ENCODE assay signal across 8 cellular contexts in the genomic region with DNA sequence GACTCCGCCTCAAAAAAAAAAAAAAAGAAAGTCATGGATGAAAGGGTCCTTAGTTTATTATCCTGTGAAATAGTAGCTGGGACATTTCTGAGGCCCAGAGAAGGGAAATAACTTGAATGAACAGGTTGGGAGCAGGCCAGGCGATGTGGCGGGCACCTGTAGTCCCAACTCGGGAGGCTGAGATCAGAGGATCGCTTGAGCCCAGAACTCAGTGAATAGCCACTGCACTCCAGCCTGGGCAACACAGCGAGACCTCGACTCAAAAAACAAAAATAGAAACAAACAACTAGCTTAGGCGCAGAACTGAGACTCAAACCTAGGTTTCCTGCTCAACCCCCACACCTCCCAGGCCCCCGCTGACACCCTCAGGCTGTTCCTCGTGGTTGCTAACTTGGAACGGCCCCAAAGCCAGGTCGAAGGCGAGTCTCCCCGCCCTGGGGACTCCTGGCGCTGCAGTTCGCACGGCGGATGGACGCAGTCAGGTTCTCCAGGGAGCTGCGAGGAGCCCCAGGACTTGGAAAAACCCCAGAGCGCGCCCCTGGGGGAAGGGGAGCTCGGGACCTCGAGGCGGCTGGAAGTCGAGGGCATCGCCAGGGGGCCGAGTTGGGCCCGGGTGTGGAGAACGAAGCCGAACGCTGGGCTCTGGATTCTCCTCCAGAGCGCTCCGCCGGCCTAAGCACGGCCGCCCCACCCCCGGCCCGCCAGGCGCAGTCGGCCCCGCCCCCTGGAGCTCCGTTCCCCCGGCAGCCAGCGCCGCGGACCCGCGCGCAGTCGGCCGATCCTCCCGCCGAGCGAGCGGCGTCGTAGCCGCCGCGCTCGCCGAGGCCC. TPM values are rescaled to one million over a fixed set of nuclear protein-coding genes. Genes with fewer than 3 reads are reported as not detected.
DNase-seq lines count a peak whose midpoint lies in the region; ATAC-seq, FAIRE-seq and TF ChIP-seq lines count a peak whose summit lies in the region.

A gene with protein sequence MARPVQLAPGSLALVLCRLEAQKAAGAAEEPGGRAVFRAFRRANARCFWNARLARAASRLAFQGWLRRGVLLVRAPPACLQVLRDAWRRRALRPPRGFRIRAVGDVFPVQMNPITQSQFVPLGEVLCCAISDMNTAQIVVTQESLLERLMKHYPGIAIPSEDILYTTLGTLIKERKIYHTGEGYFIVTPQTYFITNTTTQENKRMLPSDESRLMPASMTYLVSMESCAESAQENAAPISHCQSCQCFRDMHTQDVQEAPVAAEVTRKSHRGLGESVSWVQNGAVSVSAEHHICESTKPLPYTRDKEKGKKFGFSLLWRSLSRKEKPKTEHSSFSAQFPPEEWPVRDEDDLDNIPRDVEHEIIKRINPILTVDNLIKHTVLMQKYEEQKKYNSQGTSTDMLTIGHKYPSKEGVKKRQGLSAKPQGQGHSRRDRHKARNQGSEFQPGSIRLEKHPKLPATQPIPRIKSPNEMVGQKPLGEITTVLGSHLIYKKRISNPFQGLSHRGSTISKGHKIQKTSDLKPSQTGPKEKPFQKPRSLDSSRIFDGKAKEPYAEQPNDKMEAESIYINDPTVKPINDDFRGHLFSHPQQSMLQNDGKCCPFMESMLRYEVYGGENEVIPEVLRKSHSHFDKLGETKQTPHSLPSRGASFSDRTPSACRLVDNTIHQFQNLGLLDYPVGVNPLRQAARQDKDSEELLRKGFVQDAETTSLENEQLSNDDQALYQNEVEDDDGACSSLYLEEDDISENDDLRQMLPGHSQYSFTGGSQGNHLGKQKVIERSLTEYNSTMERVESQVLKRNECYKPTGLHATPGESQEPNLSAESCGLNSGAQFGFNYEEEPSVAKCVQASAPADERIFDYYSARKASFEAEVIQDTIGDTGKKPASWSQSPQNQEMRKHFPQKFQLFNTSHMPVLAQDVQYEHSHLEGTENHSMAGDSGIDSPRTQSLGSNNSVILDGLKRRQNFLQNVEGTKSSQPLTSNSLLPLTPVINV (plus strand): TSS at position 768 of the 828 bp plus-strand sequence. CDS start 93 bp downstream, outside the sequence.

- H2BK5ac ChIP-seq in H1 (ENCODE audit: low read depth, low read length), result no peak within 1 kb of the TSS

- H2BK120ac ChIP-seq in H1 (replicated peaks; ENCODE audit: low read depth, low read length), result peak within 1 kb of the TSS; percentile 33

- H2BK12ac ChIP-seq in H1 (ENCODE audit: low read depth, low read length), result no peak within 1 kb of the TSS

- POLR2A ChIA-PET in H1 (lab: Charles Lee; ENCODE audit: partially characterized antibody), result interaction anchor here (0.6 to 1.6 kb wide), 18 partner anchors 9 to 989 kb away, joined by 3 to 7 read pairs (median 3); a partner anchor contains a TSS

- 0 out of 3 replicates have a peak, but pooled peaks of 1 of the 2 experiments have one; percentile 15 for TF ChIP-seq POLR2A in H1 (IDR thresholded peaks at IDR 0.05; ENCODE audit: control extremely low read depth in 1 of 2, low read depth in 2 of 2, low read length in 2 of 2)

- peak within 1 kb of the TSS; percentile 60 for H3K18ac ChIP-seq in H1 (ENCODE audit: extremely low read depth, low read length)

- peaks cover 4% of the 10 kb centered on the region; the same call in 1 of the 2 replicates for H3K23me2 ChIP-seq in H1 (ENCODE audit: low read depth, low read length)

- H2AFZ ChIP-seq in H1 (ENCODE audit: low read length), result peak within 1 kb of the TSS; percentile 95

- CTCF ChIA-PET in H1 (lab: Charles Lee; ENCODE audit: partially characterized antibody), result interaction anchor here (0.7 to 1.9 kb wide), 7 partner anchors 9 to 68 kb away, joined by 3 to 5 read pairs (median 4); no protein-coding TSS in a partner anchor

- peak within 1 kb of the TSS; percentile 54 for H4K91ac ChIP-seq in H1 (replicated peaks; ENCODE audit: insufficient read length, low read length)

- H3K27ac ChIP-seq in H1 (ENCODE audit: low read depth, low read length), result no peak within 1 kb of the TSS

- DNase-seq in NCI-H1436 (lab: John Stamatoyannopoulos, UW), result peak; percentile 63
- no peak for DNase-seq in NCI-H1436 treated with DMSO at 0.1 percent for 48 hours (lab: John Stamatoyannopoulos, UW)
- peak; percentile 44 for DNase-seq in NCI-H748 treated with DMSO at 0.1 percent for 48 hours (lab: John Stamatoyannopoulos, UW)
- DNase-seq in activated CD8-positive, alpha-beta memory T cell treated with anti-CD3 and anti-CD28 coated beads for 48 hours (ENCODE audit: low read depth in 2 of 3, low spot score in 2 of 3), result peak; percentile 26 to 35 (median 33)
- DNase-seq in H1 (ENCODE audit: low read depth in 1 of 2, low spot score in 2 of 2), result peak; percentile 13 to 77
- peak; percentile 37 for DNase-seq in mucosa of gallbladder (ENCODE audit: low spot score)
- DNase-seq in stimulated activated CD8-positive, alpha-beta memory T cell treated with anti-CD3 and anti-CD28 coated beads, Interleukin-7, amount 100 ng/mL, for 24 hours (ENCODE audit: low read depth), result peak; percentile 14

- no peak within 1 kb of the TSS for H3K4ac ChIP-seq in H1 (replicated peaks; ENCODE audit: insufficient read length, low read depth, low read length)

- peak; percentile 58 for ATAC-seq in HG03045 (IDR thresholded peaks at IDR 0.05; ENCODE audit: unreplicated experiment)

- H3K79me2 ChIP-seq in H1 (ENCODE audit: control insufficient read depth in 1 of 2, insufficient read depth in 2 of 2, low read length in 2 of 2), result no peaks in the 10 kb centered on the region

- FAIRE-seq in H1 (lab: Jason Lieb, UNC), result no peak

- TF ChIP-seq CTCF in H1 (IDR thresholded peaks at IDR 0.05; ENCODE audit: control extremely low read depth in 1 of 3, insufficient read depth in 1 of 3, low read depth in 1 of 3, low read length in 3 of 3), result 0 out of 4 replicates have a peak, but pooled peaks of 1 of the 3 experiments have one; percentile 4

- 0 out of 4 replicates have a peak, but pooled peaks of 1 of the 2 experiments have one; percentile 1 for TF ChIP-seq RAD21 in H1 (IDR thresholded peaks at IDR 0.05 in 1 of 2, conservative IDR thresholded peaks at IDR 0.05 in 1 of 2; ENCODE audit: low read depth in 2 of 2, low read length in 2 of 2)

- no peak within 1 kb of the TSS for H2AK5ac ChIP-seq in H1 (ENCODE audit: low read depth, low read length)

- peaks cover 0 to 13% (median 12%) of the 10 kb centered on the region in 4 experiments; a peak in 5 of 7 replicates for H3K27me3 ChIP-seq in H1 (replicated peaks in 1 of 4; ENCODE audit: control insufficient read depth in 3 of 4, extremely low read depth in 1 of 4, insufficient read depth in 3 of 4, low read length in 3 of 4)

- H3K36me3 ChIP-seq in H1 (ENCODE audit: control insufficient read depth in 2 of 4, insufficient read depth in 4 of 4, low read length in 3 of 4), result no peaks in the 10 kb centered on the region

- H3K4me2 ChIP-seq in H1 (ENCODE audit: insufficient read depth in 1 of 2, low read depth in 2 of 2, low read length in 2 of 2), result peak within 1 kb of the TSS; percentile 90 to 98

- no peak within 1 kb of the TSS for H2BK15ac ChIP-seq in H1 (ENCODE audit: low read length)

- H4K20me1 ChIP-seq in H1 (replicated peaks in 1 of 2; ENCODE audit: control insufficient read depth in 1 of 2, insufficient read depth in 2 of 2, low read length in 2 of 2), result no peaks in the 10 kb centered on the region

- H4K8ac ChIP-seq in H1 (ENCODE audit: extremely low read depth, insufficient read depth, low read length), result peak within 1 kb of the TSS; percentile 86; the same call in 1 of the 2 replicates

- no peak within 1 kb of the TSS for H3K14ac ChIP-seq in H1 (ENCODE audit: insufficient read length)

- WGBS in H1 (ENCODE audit: extremely low coverage in 1 of 2, insufficient coverage in 1 of 2, insufficient read length in 1 of 2, insufficient replicate concordance in 2 of 2, low coverage in 1 of 2, low lambda C conversion rate in 2 of 2, missing lambda C conversion rate in 1 of 2), 2 experiments, result 13% methylated on average over 49 of the region's 63 CpGs; no CpG with 5 or more reads in 1 of the 2 experiments

- peak within 1 kb of the TSS; percentile 77 for H4K5ac ChIP-seq in H1 (ENCODE audit: insufficient read length, low read depth, low read length)

- TF ChIP-seq EP300 in H1 (IDR thresholded peaks at IDR 0.05; ENCODE audit: borderline replicate concordance in 1 of 2, low read depth in 2 of 2, low read length in 2 of 2), result no peak

- H3K4me1 ChIP-seq in H1 (replicated peaks in 1 of 4; ENCODE audit: control insufficient read depth in 3 of 4, insufficient read depth in 4 of 4, low read length in 3 of 4), result peaks cover 0 to 2% (median 0%) of the 10 kb centered on the region in 4 experiments; a peak in 1 of 7 replicates

- H2BK20ac ChIP-seq in H1 (ENCODE audit: low read length), result no peak within 1 kb of the TSS

- peak within 1 kb of the TSS; percentile 65 to 92 (median 72) for H3K4me3 ChIP-seq in H1 (ENCODE audit: extremely low read depth in 1 of 4, insufficient read depth in 2 of 4, low read depth in 3 of 4, low read length in 4 of 4)

- H3K9ac ChIP-seq in H1 (replicated peaks in 1 of 4; ENCODE audit: extremely low read depth in 1 of 4, low read depth in 3 of 4, low read length in 3 of 4), result peak within 1 kb of the TSS in 3 of 4 experiments; percentile 12 to 72 (median 60); a peak in 6 of 7 replicates

- no peak within 1 kb of the TSS for H3K23ac ChIP-seq in H1 (ENCODE audit: insufficient read length)

- no peaks in the 10 kb centered on the region for H3K9me3 ChIP-seq in H1 (ENCODE audit: insufficient read depth in 2 of 2, low read depth in 1 of 2, low read length in 1 of 2)

- peak within 1 kb of the TSS; percentile 46 for H3K56ac ChIP-seq in H1 (replicated peaks; ENCODE audit: insufficient read length, low read depth, low read length)

- H3K79me1 ChIP-seq in H1 (ENCODE audit: low read depth, low read length), result no peaks in the 10 kb centered on the region

TF ChIP-seq in H1, 55 proteins besides CTCF, POLR2A, EP300 and RAD21 (continues in another document):
- TF ChIP-seq, protein P1, sequence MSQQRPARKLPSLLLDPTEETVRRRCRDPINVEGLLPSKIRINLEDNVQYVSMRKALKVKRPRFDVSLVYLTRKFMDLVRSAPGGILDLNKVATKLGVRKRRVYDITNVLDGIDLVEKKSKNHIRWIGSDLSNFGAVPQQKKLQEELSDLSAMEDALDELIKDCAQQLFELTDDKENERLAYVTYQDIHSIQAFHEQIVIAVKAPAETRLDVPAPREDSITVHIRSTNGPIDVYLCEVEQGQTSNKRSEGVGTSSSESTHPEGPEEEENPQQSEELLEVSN (IDR thresholded peaks at IDR 0.05), result peak; percentile 60
- TF ChIP-seq PHF8 (conservative IDR thresholded peaks at IDR 0.05; ENCODE audit: low read depth, low read length) (0 out of 2 replicates have a peak, but pooled peaks have one; percentile 42), MAFK (IDR thresholded peaks at IDR 0.05; ENCODE audit: low read depth, low read length) (no peak)

RNA-seq across cellular contexts. Expression of the gene that starts here (rescaled TPM):
- total RNA-seq in H1 (2021; fragmentation: NEBNext Ultra II Directional; extraction: Animal tissue kit (Norgen Biotek cat#: 25700)), result 2.5 and 2.6 TPM in 2 replicates
- polyA plus RNA-seq in H1 (2011; rRNA removed), result 0.47 and 0.92 TPM in 2 replicates
- polyA plus RNA-seq in H1 (2011; cell fraction: cytosol; rRNA removed), result 1.1 TPM
- 0.70 TPM for polyA plus RNA-seq in H1 (2011; cell fraction: nucleus; rRNA removed)
- polyA plus RNA-seq in H1 (2012, experiment 1 of 2), result 1.5 to 2.3 TPM (median 1.8 TPM) in 4 replicates
- polyA plus RNA-seq in H1 (2012, experiment 2 of 2), result 0.13 TPM
- polyA plus RNA-seq in H1 (2013, experiment 1 of 2), result 0.83 TPM
- polyA plus RNA-seq in H1 (2013, experiment 2 of 2), result 1.1 TPM
- 2.4 and 3.6 TPM in 2 replicates for polyA minus RNA-seq in H1 (2011; rRNA and poly(A)+ RNA removed)
- polyA minus RNA-seq in H1 (2011; cell fraction: cytosol; rRNA and poly(A)+ RNA removed), result 1.4 TPM
- polyA minus RNA-seq in H1 (2011; cell fraction: nucleus; rRNA and poly(A)+ RNA removed), result 1.8 TPM
- 2.6 TPM for total RNA-seq in mucosa of gallbladder
